In genomic region chr1:1827456-1827855, GRCh38 we compare ENCODE assay signal across 17 cellular contexts. TPM values are rescaled to one million over a fixed set of nuclear protein-coding genes. Genes with fewer than 3 reads are reported as not detected.
DNase-seq lines count a peak whose midpoint lies in the region; ATAC-seq and TF ChIP-seq lines count a peak whose summit lies in the region.
"Had no signal": no experiment of that assay in that cellular context is flagged by ENCODE, and none has a peak within 500 bp of the region (broad histone marks: within the 10 kb centered on the region; RNA-seq: fewer than 3 reads in every experiment).

No MANE protein-coding gene starts in this region.

- H3K9me3 ChIP-seq in OCI-LY1 (ENCODE audit: low read length), result no peaks in the 10 kb centered on the region
- H3K9me3 ChIP-seq: spleen, stomach had no signal

- peak overlapping the region; percentile 43; the same call in 1 of the 2 replicates for H3K4me2 ChIP-seq in OCI-LY1 (ENCODE audit: low read length)

- no peak overlapping the region for H3K4me3 Mint-ChIP-seq in activated CD8-positive, alpha-beta T cell treated with anti-CD3 and anti-CD28 coated beads for 36 hours
- H3K4me3 Mint-ChIP-seq in activated CD8-positive, alpha-beta T cell treated with anti-CD3 and anti-CD28 coated beads, Interleukin-2, amount 10 ng/mL, durations not matched to agents 7 days and 5 days, result no peak overlapping the region
- H3K4me3 Mint-ChIP-seq: activated CD4-positive, alpha-beta memory T cell treated with anti-CD3 and anti-CD28 coated beads, Interleukin-2, amount 10 ng/mL, durations not matched to agents 7 days and 5 days; effector memory CD8-positive, alpha-beta T cell had no signal

- no peak overlapping the region for H2AFZ ChIP-seq in OCI-LY1 (ENCODE audit: low read length)
- H2AFZ ChIP-seq: parathyroid adenoma had no signal

- H3K79me2 ChIP-seq in OCI-LY1 (ENCODE audit: insufficient read depth, low read length), result peaks cover 68% of the 10 kb centered on the region

- no peaks in the 10 kb centered on the region for H3K27me3 ChIP-seq in OCI-LY1 (ENCODE audit: insufficient read depth, low read length)
- H3K27me3 ChIP-seq: spleen, stomach had no signal

- H4K20me1 ChIP-seq in OCI-LY1 (ENCODE audit: insufficient read depth, low read length), result no peaks in the 10 kb centered on the region

- H3K27ac ChIP-seq in OCI-LY1 (ENCODE audit: low read depth, low read length, poor library complexity, severe bottlenecking) (peak overlapping the region; percentile 77), substantia nigra (ENCODE audit: low read depth, low read length, poor library complexity, severe bottlenecking) (peak overlapping the region; percentile 60)
- H3K27ac ChIP-seq: HL-60, parathyroid adenoma, stomach had no signal

- CTCF ChIA-PET in activated CD8-positive, alpha-beta T cell treated with anti-CD3 and anti-CD28 coated beads for 36 hours (lab: Charles Lee), result interaction anchor here (1.0 to 1.5 kb wide), 3 partner anchors 18 to 78 kb away, joined by 3 to 4 read pairs (median 3); no protein-coding TSS in a partner anchor
- CTCF ChIA-PET in activated CD8-positive, alpha-beta T cell treated with anti-CD3 and anti-CD28 coated beads, Interleukin-2, amount 10 ng/mL, durations not matched to agents 7 days and 5 days (lab: Charles Lee), result interaction anchor here (2.4 to 2.9 kb wide), 2 partner anchors 79 to 81 kb away, joined by 9 to 11 read pairs; no protein-coding TSS in a partner anchor

- no peak for TF ChIP-seq CTCF in activated CD8-positive, alpha-beta T cell treated with anti-CD3 and anti-CD28 coated beads for 36 hours (IDR thresholded peaks at IDR 0.05)
- no peak for TF ChIP-seq CTCF in OCI-LY1 (IDR thresholded peaks at IDR 0.05; ENCODE audit: low read length)

- POLR2A ChIA-PET in activated CD8-positive, alpha-beta T cell treated with anti-CD3 and anti-CD28 coated beads for 36 hours (lab: Charles Lee), result interaction anchor here (0.5 to 0.8 kb wide), 4 partner anchors 11 to 375 kb away, joined by 3 read pairs; no protein-coding TSS in a partner anchor
- POLR2A ChIA-PET in activated CD8-positive, alpha-beta T cell treated with anti-CD3 and anti-CD28 coated beads, Interleukin-2, amount 10 ng/mL, durations not matched to agents 7 days and 5 days (lab: Charles Lee), result interaction anchor here (1.1 to 1.4 kb wide), 2 partner anchors 8 to 103 kb away, joined by 3 to 4 read pairs; partner anchors contain the start of gene CDK11A

- no peaks in the 10 kb centered on the region for H3K9me2 ChIP-seq in OCI-LY1 (ENCODE audit: low read depth, low read length)

- H3K27ac Mint-ChIP-seq in activated CD8-positive, alpha-beta T cell treated with anti-CD3 and anti-CD28 coated beads for 36 hours, result peak overlapping the region; percentile 57
- no peak overlapping the region for H3K27ac Mint-ChIP-seq in activated CD8-positive, alpha-beta T cell treated with anti-CD3 and anti-CD28 coated beads, Interleukin-2, amount 10 ng/mL, durations not matched to agents 7 days and 5 days

- H3K9me3 Mint-ChIP-seq in activated CD8-positive, alpha-beta T cell treated with anti-CD3 and anti-CD28 coated beads for 36 hours, result no peaks in the 10 kb centered on the region
- H3K9me3 Mint-ChIP-seq in activated CD8-positive, alpha-beta T cell treated with anti-CD3 and anti-CD28 coated beads, Interleukin-2, amount 10 ng/mL, durations not matched to agents 7 days and 5 days (ENCODE audit: insufficient read depth), result no peaks in the 10 kb centered on the region
- H3K9me3 Mint-ChIP-seq: activated CD4-positive, alpha-beta memory T cell treated with anti-CD3 and anti-CD28 coated beads, Interleukin-2, amount 10 ng/mL, durations not matched to agents 7 days and 5 days; effector memory CD8-positive, alpha-beta T cell had no signal

- peaks cover 49% of the 10 kb centered on the region for H3K4me1 Mint-ChIP-seq in activated CD8-positive, alpha-beta T cell treated with anti-CD3 and anti-CD28 coated beads for 36 hours (ENCODE audit: low read depth)
- peaks cover 30% of the 10 kb centered on the region for H3K4me1 Mint-ChIP-seq in activated CD8-positive, alpha-beta T cell treated with anti-CD3 and anti-CD28 coated beads, Interleukin-2, amount 10 ng/mL, durations not matched to agents 7 days and 5 days (ENCODE audit: low read depth)

- peaks cover 86% of the 10 kb centered on the region for H3K36me3 ChIP-seq in OCI-LY1 (ENCODE audit: insufficient read depth, low read length)

- no peak for DNase-seq in activated CD8-positive, alpha-beta T cell treated with anti-CD3 and anti-CD28 coated beads for 36 hours
- DNase-seq in activated CD8-positive, alpha-beta T cell treated with anti-CD3 and anti-CD28 coated beads, Interleukin-2, amount 10 ng/mL, durations not matched to agents 7 days and 5 days, result no peak
- DNase-seq in fibroblast of gingiva (ENCODE audit: low read depth) (peak; percentile 14), substantia nigra (lab: John Stamatoyannopoulos, UW) (no peak)
- DNase-seq in activated CD8-positive, alpha-beta memory T cell treated with anti-CD3 and anti-CD28 coated beads for 24 hours, result no peak
- DNase-seq: activated CD4-positive, alpha-beta memory T cell treated with anti-CD3 and anti-CD28 coated beads, Interleukin-2, amount 10 ng/mL, durations not matched to agents 7 days and 5 days; effector memory CD8-positive, alpha-beta T cell; Kasumi-1; NCI-H1417 treated with DMSO at 0.1 percent for 48 hours; SHP77 treated with DMSO at 0.1 percent for 48 hours; stomach had no signal

- H3K9ac ChIP-seq in OCI-LY1 (ENCODE audit: low read length), result peak overlapping the region; percentile 46; the same call in 1 of the 2 replicates
- H3K9ac ChIP-seq: parathyroid adenoma had no signal

- peaks cover 24% of the 10 kb centered on the region for H3K36me3 Mint-ChIP-seq in activated CD8-positive, alpha-beta T cell treated with anti-CD3 and anti-CD28 coated beads for 36 hours (ENCODE audit: low read depth)
- H3K36me3 Mint-ChIP-seq in activated CD8-positive, alpha-beta T cell treated with anti-CD3 and anti-CD28 coated beads, Interleukin-2, amount 10 ng/mL, durations not matched to agents 7 days and 5 days (ENCODE audit: low read depth), result peaks cover 38% of the 10 kb centered on the region

- intact Hi-C loops in activated CD8-positive, alpha-beta T cell treated with anti-CD3 and anti-CD28 coated beads for 36 hours (cut with micrococcal nuclease), result no loop called here

- ATAC-seq in activated CD8-positive, alpha-beta T cell treated with anti-CD3 and anti-CD28 coated beads for 36 hours, result no peak
- no peak for ATAC-seq in activated CD8-positive, alpha-beta T cell treated with anti-CD3 and anti-CD28 coated beads, Interleukin-2, amount 10 ng/mL, durations not matched to agents 7 days and 5 days
- ATAC-seq in HG03045 (IDR thresholded peaks at IDR 0.05; ENCODE audit: unreplicated experiment) (no peak), HG02981 (IDR thresholded peaks at IDR 0.05; ENCODE audit: unreplicated experiment) (no peak)
- ATAC-seq: effector memory CD8-positive, alpha-beta T cell had no signal

- peaks cover 75% of the 10 kb centered on the region for H3K4me1 ChIP-seq in OCI-LY1 (ENCODE audit: insufficient read depth, low read length, severe bottlenecking)
- H3K4me1 ChIP-seq: parathyroid adenoma had no signal

- H3F3A ChIP-seq in OCI-LY1 (ENCODE audit: insufficient read depth, low read length), result no peaks in the 10 kb centered on the region

- H3K27me3 Mint-ChIP-seq in activated CD8-positive, alpha-beta T cell treated with anti-CD3 and anti-CD28 coated beads for 36 hours, result no peaks in the 10 kb centered on the region
- H3K27me3 Mint-ChIP-seq in activated CD8-positive, alpha-beta T cell treated with anti-CD3 and anti-CD28 coated beads, Interleukin-2, amount 10 ng/mL, durations not matched to agents 7 days and 5 days (ENCODE audit: low read depth), result no peaks in the 10 kb centered on the region
- H3K27me3 Mint-ChIP-seq: activated CD4-positive, alpha-beta memory T cell treated with anti-CD3 and anti-CD28 coated beads, Interleukin-2, amount 10 ng/mL, durations not matched to agents 7 days and 5 days; effector memory CD8-positive, alpha-beta T cell had no signal

- H3K4me3 ChIP-seq in OCI-LY1 (ENCODE audit: low read depth, low read length, poor library complexity, severe bottlenecking), result no peak overlapping the region
- H3K4me3 ChIP-seq: spleen, stomach had no signal

RNA-seq across cellular contexts. Expression of gene NADK, which starts 49.2 kb away (rescaled TPM):
- total RNA-seq in activated CD8-positive, alpha-beta T cell treated with anti-CD3 and anti-CD28 coated beads for 36 hours, result 10 to 100 TPM; 57.3 to 65.6 TPM
- total RNA-seq in activated CD8-positive, alpha-beta T cell treated with anti-CD3 and anti-CD28 coated beads, Interleukin-2, amount 10 ng/mL, durations not matched to agents 7 days and 5 days, result 10 to 100 TPM; 82.0 to 82.9 TPM
